Comparison of ENCODE assay signal across 1 cellular context in the genomic region with DNA sequence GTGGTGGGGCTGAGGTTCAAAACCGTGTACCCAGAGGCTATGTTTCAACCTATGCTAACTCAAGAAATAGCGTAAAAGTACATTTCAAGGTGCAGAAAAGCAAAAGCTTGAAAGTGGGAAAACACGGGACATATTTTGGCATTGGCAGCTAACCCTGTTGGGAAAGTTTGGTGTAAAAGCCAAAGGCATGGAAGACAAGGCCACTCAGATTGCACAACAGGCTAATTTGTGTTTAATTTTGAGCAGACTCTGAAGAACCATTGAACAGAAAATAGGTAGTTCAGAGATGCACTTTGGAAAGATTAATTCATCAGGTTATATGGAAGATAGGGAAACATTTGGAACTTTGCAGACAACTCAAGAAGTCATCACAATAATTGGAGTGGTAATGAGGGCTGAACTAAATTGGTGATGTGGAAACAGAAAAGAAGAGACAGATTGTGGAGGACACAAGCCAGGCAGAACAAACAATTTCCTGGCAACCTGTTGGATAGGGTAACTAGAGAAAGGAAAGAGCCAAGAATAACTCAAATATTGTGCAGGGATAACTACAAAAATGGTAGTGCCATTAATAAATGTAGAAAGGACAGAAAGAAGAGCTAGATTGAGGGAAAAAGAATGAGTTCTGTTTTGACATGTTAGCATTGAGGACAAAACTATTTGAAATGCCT.
TF ChIP-seq lines count a peak whose summit lies in the region.

No MANE protein-coding gene starts in this region.

TF ChIP-seq in WTC11, 78 proteins besides CTCF, POLR2A, EP300 and RAD21 (continued from another document):
- TF ChIP-seq, protein P1, sequence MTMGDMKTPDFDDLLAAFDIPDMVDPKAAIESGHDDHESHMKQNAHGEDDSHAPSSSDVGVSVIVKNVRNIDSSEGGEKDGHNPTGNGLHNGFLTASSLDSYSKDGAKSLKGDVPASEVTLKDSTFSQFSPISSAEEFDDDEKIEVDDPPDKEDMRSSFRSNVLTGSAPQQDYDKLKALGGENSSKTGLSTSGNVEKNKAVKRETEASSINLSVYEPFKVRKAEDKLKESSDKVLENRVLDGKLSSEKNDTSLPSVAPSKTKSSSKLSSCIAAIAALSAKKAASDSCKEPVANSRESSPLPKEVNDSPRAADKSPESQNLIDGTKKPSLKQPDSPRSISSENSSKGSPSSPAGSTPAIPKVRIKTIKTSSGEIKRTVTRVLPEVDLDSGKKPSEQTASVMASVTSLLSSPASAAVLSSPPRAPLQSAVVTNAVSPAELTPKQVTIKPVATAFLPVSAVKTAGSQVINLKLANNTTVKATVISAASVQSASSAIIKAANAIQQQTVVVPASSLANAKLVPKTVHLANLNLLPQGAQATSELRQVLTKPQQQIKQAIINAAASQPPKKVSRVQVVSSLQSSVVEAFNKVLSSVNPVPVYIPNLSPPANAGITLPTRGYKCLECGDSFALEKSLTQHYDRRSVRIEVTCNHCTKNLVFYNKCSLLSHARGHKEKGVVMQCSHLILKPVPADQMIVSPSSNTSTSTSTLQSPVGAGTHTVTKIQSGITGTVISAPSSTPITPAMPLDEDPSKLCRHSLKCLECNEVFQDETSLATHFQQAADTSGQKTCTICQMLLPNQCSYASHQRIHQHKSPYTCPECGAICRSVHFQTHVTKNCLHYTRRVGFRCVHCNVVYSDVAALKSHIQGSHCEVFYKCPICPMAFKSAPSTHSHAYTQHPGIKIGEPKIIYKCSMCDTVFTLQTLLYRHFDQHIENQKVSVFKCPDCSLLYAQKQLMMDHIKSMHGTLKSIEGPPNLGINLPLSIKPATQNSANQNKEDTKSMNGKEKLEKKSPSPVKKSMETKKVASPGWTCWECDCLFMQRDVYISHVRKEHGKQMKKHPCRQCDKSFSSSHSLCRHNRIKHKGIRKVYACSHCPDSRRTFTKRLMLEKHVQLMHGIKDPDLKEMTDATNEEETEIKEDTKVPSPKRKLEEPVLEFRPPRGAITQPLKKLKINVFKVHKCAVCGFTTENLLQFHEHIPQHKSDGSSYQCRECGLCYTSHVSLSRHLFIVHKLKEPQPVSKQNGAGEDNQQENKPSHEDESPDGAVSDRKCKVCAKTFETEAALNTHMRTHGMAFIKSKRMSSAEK (CRISPR knock-in tag; IDR thresholded peaks at IDR 0.05; ENCODE audit: borderline replicate concordance) = no peak
